ENCODE assay signal across 8 cellular contexts in genomic region chr1:159067699-159068621, GRCh38. TPM values are rescaled to one million over a fixed set of nuclear protein-coding genes. Genes with fewer than 3 reads are reported as not detected.
DNase-seq lines count a peak whose midpoint lies in the region; ATAC-seq and TF ChIP-seq lines count a peak whose summit lies in the region.

No MANE protein-coding gene starts in this region.

- peak overlapping the region; percentile 32 to 74 (median 65) for H3K4me3 Mint-ChIP-seq in T-cell

- H3K27me3 Mint-ChIP-seq in T-cell: no peaks in the 10 kb centered on the region

- H3K27me3 ChIP-seq in right atrium auricular region (no peaks in the 10 kb centered on the region), mesenchymal stem cell (ENCODE audit: control insufficient read depth in 1 of 2, insufficient read depth in 1 of 2, low read length in 2 of 2) (no peaks in the 10 kb centered on the region), esophagus muscularis mucosa (peaks cover 0 to 3% (median 0%) of the 10 kb centered on the region in 4 donors)

- TF ChIP-seq CTCF in right atrium auricular region (IDR thresholded peaks at IDR 0.05): no peak
- no peak for TF ChIP-seq CTCF in esophagus muscularis mucosa (IDR thresholded peaks at IDR 0.05)

- H2AK5ac ChIP-seq in mesenchymal stem cell (ENCODE audit: low read length, severe bottlenecking): no peak overlapping the region

- no peaks in the 10 kb centered on the region for H3K9me3 Mint-ChIP-seq in T-cell

- no peak overlapping the region for H3K23ac ChIP-seq in mesenchymal stem cell (ENCODE audit: low read length in 2 of 2)

- ATAC-seq in Right ventricle myocardium inferior: peak; percentile 37
- ATAC-seq in HG03066 (IDR thresholded peaks at IDR 0.05; ENCODE audit: low read depth, unreplicated experiment): peak; percentile 85
- ATAC-seq in T-cell (replicated peaks in 1 of 4): peak; percentile 74 to 87 (median 80)

- WGBS in mesenchymal stem cell: 75% methylated on average over 6 of the region's 6 CpGs
- 56% methylated on average over 6 of the region's 6 CpGs for WGBS in esophagus muscularis mucosa

- no peak overlapping the region for H2BK15ac ChIP-seq in mesenchymal stem cell (ENCODE audit: low read depth, poor library complexity, severe bottlenecking)

- no peaks in the 10 kb centered on the region for H3K9me3 ChIP-seq in right atrium auricular region
- no peaks in the 10 kb centered on the region for H3K9me3 ChIP-seq in mesenchymal stem cell (ENCODE audit: control insufficient read depth, low read length)
- no peaks in the 10 kb centered on the region for H3K9me3 ChIP-seq in esophagus muscularis mucosa

- peak overlapping the region; percentile 99 for H3K27ac Mint-ChIP-seq in T-cell

- TF ChIP-seq EP300 in esophagus muscularis mucosa (IDR thresholded peaks at IDR 0.05): no peak

- H3K9ac ChIP-seq in mesenchymal stem cell (ENCODE audit: low read length): no peak overlapping the region

- peaks cover 22 to 45% (median 25%) of the 10 kb centered on the region in 3 donors for H3K4me1 Mint-ChIP-seq in T-cell

- POLR2A ChIA-PET in T-cell (lab: Charles Lee): interaction anchor here in 1 of 2 donors (0.6 kb wide), 2 partner anchors 7 to 25 kb away, joined by 4 to 5 read pairs; no protein-coding TSS in a partner anchor

- no peaks in the 10 kb centered on the region for H3K4me1 ChIP-seq in right atrium auricular region
- no peaks in the 10 kb centered on the region for H3K4me1 ChIP-seq in mesenchymal stem cell (ENCODE audit: control insufficient read depth, insufficient read depth, low read depth, low read length)
- H3K4me1 ChIP-seq in esophagus muscularis mucosa: no peaks in the 10 kb centered on the region

- H3K36me3 Mint-ChIP-seq in T-cell: peaks cover 13% of the 10 kb centered on the region

- no peak overlapping the region for H2BK12ac ChIP-seq in mesenchymal stem cell (ENCODE audit: low read length in 2 of 2)

- DNase-seq in Right ventricle myocardium inferior (ENCODE audit: missing footprints): no peak
- DNase-seq in right atrium auricular region (ENCODE audit: low spot score): no peak
- DNase-seq in T-cell: peak in 2 of 34 experiments; percentile 13 to 18
- DNase-seq in mesenchymal stem cell: no peak
- DNase-seq in activated CD8-positive, alpha-beta memory T cell treated with anti-CD3 and anti-CD28 coated beads, Interleukin-2, amount 50 U/mL, for 48 hours: no peak
- no peak for DNase-seq in esophagus muscularis mucosa (ENCODE audit: extremely low spot score)
- DNase-seq in NCI-H748 treated with DMSO at 0.1 percent for 48 hours (lab: John Stamatoyannopoulos, UW): no peak

- H2AFZ ChIP-seq in mesenchymal stem cell (ENCODE audit: low read depth, low read length): no peak overlapping the region

- intact Hi-C loops in Right ventricle myocardium inferior (cut with DNase I) (no loop called here), esophagus muscularis mucosa (cut with DNase I) (no loop called here)

- no peak overlapping the region for H3K14ac ChIP-seq in mesenchymal stem cell (ENCODE audit: low read length in 2 of 2)

- no peaks in the 10 kb centered on the region for H3K79me1 ChIP-seq in mesenchymal stem cell (replicated peaks; ENCODE audit: low read length, poor library complexity, severe bottlenecking)

- H3K4me2 ChIP-seq in mesenchymal stem cell (ENCODE audit: low read length, poor library complexity, severe bottlenecking): no peak overlapping the region

- CTCF ChIA-PET in T-cell (lab: Charles Lee): interaction anchor here in 1 of 2 donors (1.0 to 1.8 kb wide), 9 partner anchors 8 to 864 kb away, joined by 3 to 14 read pairs (median 4); partner anchors contain the start of gene AIM2

- H3K4me3 ChIP-seq in right atrium auricular region (no peak overlapping the region), mesenchymal stem cell (ENCODE audit: insufficient read depth in 1 of 2, low read depth in 1 of 2, low read length in 2 of 2) (no peak overlapping the region), esophagus muscularis mucosa (no peak overlapping the region)

- H4K8ac ChIP-seq in mesenchymal stem cell (ENCODE audit: low read length): no peak overlapping the region

- H2BK120ac ChIP-seq in mesenchymal stem cell (ENCODE audit: low read depth, low read length): no peak overlapping the region

- H3K18ac ChIP-seq in mesenchymal stem cell (ENCODE audit: low read depth in 1 of 2, low read length in 2 of 2): peak overlapping the region in 1 of 2 experiments; percentile 29

- peak overlapping the region; percentile 50 for H4K91ac ChIP-seq in mesenchymal stem cell (ENCODE audit: low read length)

- TF ChIP-seq POLR2A in esophagus muscularis mucosa (IDR thresholded peaks at IDR 0.05; ENCODE audit: low read depth): no peak

- H3K36me3 ChIP-seq in right atrium auricular region (no peaks in the 10 kb centered on the region), mesenchymal stem cell (ENCODE audit: control insufficient read depth in 1 of 2, insufficient read depth in 2 of 2, low read depth in 1 of 2, low read length in 2 of 2) (no peaks in the 10 kb centered on the region), esophagus muscularis mucosa (no peaks in the 10 kb centered on the region)

- H2BK5ac ChIP-seq in mesenchymal stem cell (ENCODE audit: low read depth, low read length, poor library complexity, severe bottlenecking): no peak overlapping the region

- H3K4ac ChIP-seq in mesenchymal stem cell (ENCODE audit: low read depth in 1 of 2, low read length in 2 of 2): no peak overlapping the region

- H3K27ac ChIP-seq in right atrium auricular region (no peak overlapping the region), mesenchymal stem cell (ENCODE audit: low read length, poor library complexity, severe bottlenecking) (no peak overlapping the region), esophagus muscularis mucosa (replicated peaks in 1 of 4) (no peak overlapping the region)

RNA-seq across cellular contexts. Expression of gene AIM2, which starts 8.6 kb away (rescaled TPM):
- total RNA-seq in Right ventricle myocardium inferior: 0.51 TPM
- total RNA-seq in right atrium auricular region: not detected
- 1 to 10 TPM; 2.1 to 7.1 (median 2.7) TPM for total RNA-seq in T-cell
- polyA plus RNA-seq in mesenchymal stem cell (2013, experiment 1 of 2): 0.08 TPM
- 0.18 TPM for polyA plus RNA-seq in mesenchymal stem cell (2013, experiment 2 of 2)
- under 1 TPM in 2 of 4 donors, not detected in 2; 0.32 to 0.50 TPM for total RNA-seq in esophagus muscularis mucosa

RNA-seq across cellular contexts. Expression of gene IFI16, which starts 58.3 kb away (rescaled TPM):
- total RNA-seq in Right ventricle myocardium inferior (30.1 TPM), right atrium auricular region (10 to 100 TPM; 31.1 to 41.2 TPM), T-cell (100 to 1,000 TPM in 3 of 5 donors, 10 to 100 TPM in 2; 78.7 to 123 (median 106) TPM), esophagus muscularis mucosa (100 to 1,000 TPM in 1 of 4 donors, 10 to 100 TPM in 3; 25.7 to 101 (median 35.3) TPM)
- polyA plus RNA-seq in mesenchymal stem cell (2013, experiment 1 of 2): 194 TPM
- polyA plus RNA-seq in mesenchymal stem cell (2013, experiment 2 of 2): 191 TPM
